34 cellular contexts compared by ENCODE assay signal in genomic region chr11:57266157-57266556, GRCh38. TPM values are rescaled to one million over a fixed set of nuclear protein-coding genes. Genes with fewer than 3 reads are reported as not detected.
"Had no signal": no experiment of that assay in that cellular context is flagged by ENCODE, and none has a peak within 500 bp of the region (broad histone marks: within the 10 kb centered on the region; RNA-seq: fewer than 3 reads in every experiment).

No MANE protein-coding gene starts in this region.

- H3K27me3 ChIP-seq: ascending aorta, cardiac muscle cell had no signal

- H3K36me3 ChIP-seq: ascending aorta, cardiac muscle cell had no signal

- H3K27ac ChIP-seq: ascending aorta, cardiac muscle cell, VCaP had no signal

- H3K4me1 ChIP-seq: ascending aorta had no signal

- H3K9me3 ChIP-seq: ascending aorta had no signal

- ATAC-seq: activated CD8-positive, alpha-beta T cell treated with anti-CD3 and anti-CD28 coated beads for 36 hours; activated naive CD8-positive, alpha-beta T cell treated with anti-CD3 and anti-CD28 coated beads, Interleukin-2, amount 50 U/mL, for 24 hours; activated T-cell treated with anti-CD3 and anti-CD28 coated beads, Interleukin-2, amount 50 U/mL, for 4 hours; activated T-cell treated with anti-CD3 and anti-CD28 coated beads, Interleukin-2, amount 50 U/mL, for 72 hours; activated T-helper 17 cell treated with anti-CD3 and anti-CD28 coated beads, Interleukin-2, amount 50 U/mL, for 72 hours had no signal

- DNase-seq: activated B cell treated with CpG ODN at 0.5 μM for 24 hours; activated CD4-positive, alpha-beta memory T cell treated with anti-CD3 and anti-CD28 coated beads for 36 hours; activated CD4-positive, alpha-beta T cell treated with anti-CD3 and anti-CD28 coated beads for 4 hours; activated CD4-positive, alpha-beta T cell treated with anti-CD3 and anti-CD28 coated beads, Interleukin-2, amount 10 ng/mL, durations not matched to agents 24 days and 14 days; activated CD4-positive, alpha-beta T cell treated with anti-CD3 and anti-CD28 coated beads, Interleukin-2, amount 50 U/mL, for 1 hour; activated CD4-positive, alpha-beta T cell treated with anti-CD3 and anti-CD28 coated beads, Interleukin-2, amount 50 U/mL, for 4 hours; activated CD4-positive, CD25-positive, alpha-beta regulatory T cell treated with anti-CD3 and anti-CD28 coated beads, Interleukin-2, amount 50 U/mL, for 72 hours; activated CD8-positive, alpha-beta memory T cell treated with anti-CD3 and anti-CD28 coated beads, Interleukin-2, amount 50 U/mL, for 4 hours; activated CD8-positive, alpha-beta T cell treated with anti-CD3 and anti-CD28 coated beads for 36 hours; activated effector memory CD4-positive, alpha-beta T cell treated with anti-CD3 and anti-CD28 coated beads, Interleukin-2, amount 50 U/mL, for 16 hours; activated gamma-delta T cell treated with Interleukin-2 at 50 U/mL for 16 hours; activated naive CD4-positive, alpha-beta T cell; activated naive CD4-positive, alpha-beta T cell treated with anti-CD3 and anti-CD28 coated beads for 36 hours; activated naive CD4-positive, alpha-beta T cell treated with anti-CD3 and anti-CD28 coated beads, Interleukin-2, amount 50 U/mL, for 16 hours; activated naive CD8-positive, alpha-beta T cell treated with anti-CD3 and anti-CD28 coated beads, Interleukin-2, amount 10 ng/mL, durations not matched to agents 7 days and 5 days; activated naive CD8-positive, alpha-beta T cell treated with anti-CD3 and anti-CD28 coated beads, Interleukin-2, amount 50 U/mL, for 24 hours; activated T-cell treated with anti-CD3 and anti-CD28 coated beads for 4 hours; activated T-cell treated with anti-CD3 and anti-CD28 coated beads, Interleukin-2, amount 50 U/mL, for 1 hour; activated T-cell treated with anti-CD3 and anti-CD28 coated beads, Interleukin-2, amount 50 U/mL, for 4 hours; activated T-cell treated with anti-CD3 and anti-CD28 coated beads, Interleukin-2, amount 50 U/mL, for 72 hours; amygdala; anterior cingulate cortex; caudate nucleus; cerebellar nuclear complex; T-helper 2 cell; T-helper 9 cell had no signal

- H3K4me3 ChIP-seq: ascending aorta, cardiac muscle cell had no signal

RNA-seq across cellular contexts. Expression of gene APLNR, which starts 29.1 kb away (rescaled TPM):
- total RNA-seq: activated B cell treated with CpG ODN at 0.5 μM for 24 hours; activated CD4-positive, alpha-beta memory T cell treated with anti-CD3 and anti-CD28 coated beads for 36 hours; activated CD4-positive, alpha-beta T cell treated with anti-CD3 and anti-CD28 coated beads, Interleukin-2, amount 10 ng/mL, durations not matched to agents 24 days and 14 days; activated CD8-positive, alpha-beta memory T cell treated with anti-CD3 and anti-CD28 coated beads for 36 hours; activated CD8-positive, alpha-beta T cell treated with anti-CD3 and anti-CD28 coated beads for 36 hours; activated naive CD4-positive, alpha-beta T cell treated with anti-CD3 and anti-CD28 coated beads for 36 hours; activated naive CD8-positive, alpha-beta T cell treated with anti-CD3 and anti-CD28 coated beads, Interleukin-2, amount 10 ng/mL, durations not matched to agents 7 days and 5 days; activated T-cell treated with anti-CD3 and anti-CD28 coated beads, Interleukin-2, amount 50 U/mL, for 4 hours; activated T-cell treated with anti-CD3 and anti-CD28 coated beads, Interleukin-2, amount 50 U/mL, for 72 hours; activated T-helper 1 cell treated with anti-CD3 and anti-CD28 coated beads, Interleukin-12 subunit alpha, Interleukin-12 subunit beta, Interleukin-2, Interleukin-4 antibody, amounts not matched to agents 30 ng/mL and 10 ng/mL and 1 ng/mL, durations not matched to agents 14 hours and 24 hours and 36 hours; activated T-helper 17 cell treated with anti-CD3 and anti-CD28 coated beads, Interleukin-2, amount 50 U/mL, for 72 hours; bronchial epithelial cell; chondrocyte had no signal
